16 cellular contexts compared by ENCODE assay signal in genomic region chr7:73669316-73669715, GRCh38. TPM values are rescaled to one million over a fixed set of nuclear protein-coding genes. Genes with fewer than 3 reads are reported as not detected.
DNase-seq lines count a peak whose midpoint lies in the region; ATAC-seq, FAIRE-seq and TF ChIP-seq lines count a peak whose summit lies in the region.
"Had no signal": no experiment of that assay in that cellular context is flagged by ENCODE, and none has a peak within 500 bp of the region (broad histone marks: within the 10 kb centered on the region; RNA-seq: fewer than 3 reads in every experiment).

No MANE protein-coding gene starts in this region.

- DNase-seq in GM20000 (ENCODE audit: low spot score): peak; percentile 24
- DNase-seq in K562 (ENCODE audit: extremely low read depth in 1 of 4, low spot score in 3 of 4): no peak
- no peak for DNase-seq in HT-29 (ENCODE audit: low spot score)
- DNase-seq in CD4-positive, alpha-beta memory T cell: no peak
- DNase-seq: activated naive CD4-positive, alpha-beta T cell treated with anti-CD3 and anti-CD28 coated beads, Interleukin-2, amount 50 U/mL, for 16 hours; BE2C; central memory CD4-positive, alpha-beta T cell; mucosa of descending colon; T-helper 1 cell had no signal

- TF ChIP-seq EP300 in K562 (IDR thresholded peaks at IDR 0.05; ENCODE audit: low read length): no peak

- no peaks in the 10 kb centered on the region; the same call in 1 of the 2 replicates for H4K20me1 ChIP-seq in K562 (replicated peaks; ENCODE audit: control insufficient read depth, insufficient read depth, low read length)

- H3K9me3 Mint-ChIP-seq in CD4-positive, alpha-beta memory T cell: peaks cover 0 to 4% (median 0%) of the 10 kb centered on the region in 8 donors

- no peak overlapping the region for H3K27ac ChIP-seq in K562 (ENCODE audit: extremely low read depth, low read depth, low read length)
- H3K27ac ChIP-seq in CD4-positive, alpha-beta memory T cell (ENCODE audit: low read depth, low read length): no peak overlapping the region

- no peak for TF ChIP-seq CTCF in GM20000 (IDR thresholded peaks at IDR 0.05; ENCODE audit: extremely low read depth, missing control alignments)
- TF ChIP-seq CTCF in K562 (IDR thresholded peaks at IDR 0.05 in 2 of 3, conservative IDR thresholded peaks at IDR 0.05 in 1 of 3; ENCODE audit: insufficient read depth in 2 of 3, low read depth in 1 of 3, low read length in 3 of 3): no peak

- intact Hi-C loops in K562 (cut with micrococcal nuclease): loop anchor here (2.0 to 5.0 kb wide), 2 partner anchors 57 to 63 kb away; no protein-coding TSS in a partner anchor
- intact Hi-C loops in CD4-positive, alpha-beta memory T cell (cut with micrococcal nuclease): loop anchor here (5.0 kb wide), 1 partner anchor 48 kb away; the partner anchor contains the start of gene STX1A

- no peaks in the 10 kb centered on the region for H3K36me3 Mint-ChIP-seq in CD4-positive, alpha-beta memory T cell

- H3K27me3 Mint-ChIP-seq in CD4-positive, alpha-beta memory T cell: peaks cover 8 to 22% of the 10 kb centered on the region in 2 donors

- TF ChIP-seq POLR2A in K562 (conservative IDR thresholded peaks at IDR 0.05): no peak

- H3K36me3 ChIP-seq in K562 (ENCODE audit: control insufficient read depth, insufficient read depth, low read length): no peaks in the 10 kb centered on the region
- H3K36me3 ChIP-seq in neuron (ENCODE audit: insufficient read depth, low read length): peaks cover 6% of the 10 kb centered on the region
- H3K36me3 ChIP-seq in CD4-positive, alpha-beta memory T cell (ENCODE audit: insufficient read depth, low read length): no peaks in the 10 kb centered on the region
- H3K36me3 ChIP-seq: BE2C had no signal

- H3K4me1 Mint-ChIP-seq in CD4-positive, alpha-beta memory T cell: peaks cover 4 to 12% (median 7%) of the 10 kb centered on the region in 4 donors

- H3K27ac Mint-ChIP-seq in CD4-positive, alpha-beta memory T cell: no peak overlapping the region

- no peak overlapping the region for H3K9ac ChIP-seq in K562 (ENCODE audit: insufficient read depth in 1 of 2, low read depth in 2 of 2, low read length in 2 of 2)

- no peaks in the 10 kb centered on the region for H3K79me2 ChIP-seq in K562 (ENCODE audit: control insufficient read depth, insufficient read depth, low read length)

- CTCF ChIA-PET in K562 (lab: Yijun Ruan, JAX; ENCODE audit: low intra/inter-chr PET ratio): interaction anchor here (2.9 kb wide), 1 partner anchor 62 kb away, joined by 24 read pairs; no protein-coding TSS in a partner anchor
- CTCF ChIA-PET in CD4-positive, alpha-beta memory T cell (lab: Charles Lee; ENCODE audit: partially characterized antibody): interaction anchor here (1.4 to 2.9 kb wide), 2 partner anchors 60 to 63 kb away, joined by 4 to 15 read pairs; no protein-coding TSS in a partner anchor

- H3K4me2 ChIP-seq in K562 (ENCODE audit: insufficient read depth, low read length): no peak overlapping the region

- H3K9me1 ChIP-seq in K562 (ENCODE audit: control insufficient read depth, insufficient read depth, low read length): no peaks in the 10 kb centered on the region

- H3K4me3 ChIP-seq in K562 (no peak overlapping the region), neuron (ENCODE audit: low read length) (peak overlapping the region; percentile 99)
- no peak overlapping the region for H3K4me3 ChIP-seq in CD4-positive, alpha-beta memory T cell (ENCODE audit: low read length in 2 of 2)
- H3K4me3 ChIP-seq: mucosa of descending colon had no signal

- in situ Hi-C loops in K562 (cut with MboI): no loop called here

- H2AFZ ChIP-seq in K562 (ENCODE audit: low read depth, low read length) (no peak overlapping the region), neuron (ENCODE audit: low read depth, low read length) (no peak overlapping the region)

- no peaks in the 10 kb centered on the region for H3K9me3 ChIP-seq in K562 (replicated peaks; ENCODE audit: control insufficient read depth, insufficient read depth, low read depth, low read length)
- no peaks in the 10 kb centered on the region for H3K9me3 ChIP-seq in neuron (ENCODE audit: low read length)
- no peaks in the 10 kb centered on the region for H3K9me3 ChIP-seq in CD4-positive, alpha-beta memory T cell (ENCODE audit: control insufficient read depth in 1 of 2, low read length in 2 of 2)
- H3K9me3 ChIP-seq: BE2C, gastroesophageal sphincter, mucosa of descending colon, tibial nerve had no signal

- H3K27me3 ChIP-seq in K562 (ENCODE audit: control insufficient read depth in 2 of 2, insufficient read depth in 2 of 2, low read length in 2 of 2) (no peaks in the 10 kb centered on the region), neuron (ENCODE audit: insufficient read depth, low read length) (no peaks in the 10 kb centered on the region)
- H3K27me3 ChIP-seq in CD4-positive, alpha-beta memory T cell (ENCODE audit: insufficient read depth, low read length): peaks cover 8% of the 10 kb centered on the region
- H3K27me3 ChIP-seq: gastroesophageal sphincter, tibial nerve had no signal

- no peak for FAIRE-seq in K562 (lab: Jason Lieb, UNC)
- FAIRE-seq: endometrium had no signal

- ATAC-seq in K562 (no peak), GM18861 (IDR thresholded peaks at IDR 0.05; ENCODE audit: unreplicated experiment) (no peak)
- ATAC-seq: activated CD4-positive, CD25-positive, alpha-beta regulatory T cell treated with anti-CD3 and anti-CD28 coated beads, Interleukin-2, amount 50 U/mL, for 24 hours; gastroesophageal sphincter; mucosa of descending colon had no signal

- no peak overlapping the region for H3K4me3 Mint-ChIP-seq in CD4-positive, alpha-beta memory T cell

- BruUV-seq in K562 (replicated peaks; lab: Mats Ljungman, UMichigan): no TSS peak

- WGBS in K562 (ENCODE audit: insufficient coverage, low coverage, missing lambda C conversion rate): 70% methylated on average over 19 of the region's 19 CpGs

- H3K4me1 ChIP-seq in K562 (replicated peaks in 1 of 2; ENCODE audit: control insufficient read depth in 2 of 2, insufficient read depth in 2 of 2, low read length in 2 of 2) (peaks cover 8 to 42% of the 10 kb centered on the region in 2 experiments), neuron (ENCODE audit: insufficient read depth, low read length) (peaks cover 11% of the 10 kb centered on the region)
- H3K4me1 ChIP-seq in CD4-positive, alpha-beta memory T cell (ENCODE audit: insufficient read depth, low read length): peaks cover 10% of the 10 kb centered on the region
- H3K4me1 ChIP-seq: BE2C had no signal

- POLR2A ChIA-PET in K562 (lab: Yijun Ruan, JAX): interaction anchor here (0.5 to 1.5 kb wide), 4 partner anchors 9 to 65 kb away, joined by 3 read pairs; no protein-coding TSS in a partner anchor
- POLR2A ChIA-PET in CD4-positive, alpha-beta memory T cell (lab: Charles Lee; ENCODE audit: partially characterized antibody): interaction anchor here (1.0 kb wide), 1 partner anchor 12 kb away, joined by 3 read pairs; no protein-coding TSS in a partner anchor

- no peak for TF ChIP-seq RAD21 in K562 (CRISPR knock-in tag; conservative IDR thresholded peaks at IDR 0.05 in 1 of 2, IDR thresholded peaks at IDR 0.05 in 1 of 2)

RNA-seq across cellular contexts. Expression of gene VPS37D, which starts 1.7 kb away (rescaled TPM):
- total RNA-seq in K562 (2011; cell fraction: chromatin; rRNA removed; ENCODE audit: low replicate concordance): 1.3 TPM in 1 of 2 replicates, not detected in the other
- total RNA-seq in K562 (2011; cell fraction: nucleolus; rRNA removed): 0.83 and 1.3 TPM in 2 replicates
- 0.76 and 0.88 TPM in 2 replicates for total RNA-seq in K562 (2011; cell fraction: nucleoplasm; rRNA removed)
- total RNA-seq in K562 (2014; rRNA removed): 2.3 and 2.5 TPM in 2 replicates
- total RNA-seq in K562 (2014; rRNA removed; fragmentation: Illumina TruSeq; extraction: Trizol): 0.26 TPM in 1 of 2 replicates, not detected in the other
- 0.25 and 0.38 TPM in 2 replicates for total RNA-seq in K562 (2015; rRNA removed; fragmentation: Illumina TruSeq; extraction: Trizol)
- total RNA-seq in K562 (2021): 1.1 and 1.3 TPM in 2 replicates
- polyA plus RNA-seq in K562 (2011; rRNA removed): 0.84 and 1.6 TPM in 2 replicates
- 1.8 and 2.7 TPM in 2 replicates for polyA plus RNA-seq in K562 (2011; cell fraction: cytosol; rRNA removed)
- 1.7 TPM in 2 replicates for polyA plus RNA-seq in K562 (2011; cell fraction: nucleus; rRNA removed)
- polyA plus RNA-seq in K562 (2012): 0.70 and 2.2 TPM in 2 replicates
- 0.39 and 0.42 TPM in 2 replicates for polyA plus RNA-seq in K562 (2014; fragmentation: Illumina TruSeq; extraction: Trizol)
- not detected for polyA plus RNA-seq in K562 (2014; fragmentation: Nextera tagmentation; extraction: Ambion mirVana)
- polyA plus RNA-seq in K562 (2014; rRNA removed): 1.3 and 2.1 TPM in 2 replicates
- 0.32 TPM in 1 of 2 replicates, not detected in the other for polyA minus RNA-seq in K562 (2011; rRNA and poly(A)+ RNA removed)
- polyA minus RNA-seq in K562 (2011; cell fraction: cytosol; rRNA and poly(A)+ RNA removed): 1.2 and 1.9 TPM in 2 replicates
- polyA minus RNA-seq in K562 (2011; cell fraction: nucleus; rRNA and poly(A)+ RNA removed): 0.27 and 0.33 TPM in 2 replicates
- 0.28 and 0.73 TPM in 2 replicates for total RNA-seq in HT-29 (2014; rRNA removed; shearing (Covaris generic))
- not detected for total RNA-seq in CD4-positive, alpha-beta memory T cell
- polyA plus RNA-seq in CD4-positive, alpha-beta memory T cell: not detected

RNA-seq across cellular contexts. Expression of gene DNAJC30, which starts 13.9 kb away (rescaled TPM):
- total RNA-seq in K562 (2011; cell fraction: chromatin; rRNA removed; ENCODE audit: low replicate concordance): 18.6 and 26.1 TPM in 2 replicates
- total RNA-seq in K562 (2011; cell fraction: nucleolus; rRNA removed): 21.3 and 26.5 TPM in 2 replicates
- total RNA-seq in K562 (2011; cell fraction: nucleoplasm; rRNA removed): 23.2 and 25.1 TPM in 2 replicates
- total RNA-seq in K562 (2014; rRNA removed) (6.9 and 8.6 TPM in 2 replicates), K562 (2014; rRNA removed; fragmentation: Illumina TruSeq; extraction: Trizol) (3.8 and 4.2 TPM in 2 replicates), K562 (2015; rRNA removed; fragmentation: Illumina TruSeq; extraction: Trizol) (4.4 and 4.6 TPM in 2 replicates), K562 (2021) (10.1 and 11.3 TPM in 2 replicates)
- polyA plus RNA-seq in K562 (2011; rRNA removed) (2.0 and 3.7 TPM in 2 replicates), K562 (2014; fragmentation: Illumina TruSeq; extraction: Trizol) (4.6 and 6.4 TPM in 2 replicates), K562 (2014; fragmentation: Nextera tagmentation; extraction: Ambion mirVana) (1 to 10 TPM; 1.1 to 1.4 TPM), K562 (2014; rRNA removed) (9.2 and 11.4 TPM in 2 replicates)
- polyA plus RNA-seq in K562 (2011; cell fraction: cytosol; rRNA removed): 3.2 and 14.7 TPM in 2 replicates
- 4.0 and 7.2 TPM in 2 replicates for polyA plus RNA-seq in K562 (2011; cell fraction: nucleus; rRNA removed)
- 5.5 and 7.0 TPM in 2 replicates for polyA plus RNA-seq in K562 (2012)
- 5.5 and 7.9 TPM in 2 replicates for polyA minus RNA-seq in K562 (2011; rRNA and poly(A)+ RNA removed)
- polyA minus RNA-seq in K562 (2011; cell fraction: cytosol; rRNA and poly(A)+ RNA removed): 3.3 and 3.4 TPM in 2 replicates
- 8.8 and 10.3 TPM in 2 replicates for polyA minus RNA-seq in K562 (2011; cell fraction: nucleus; rRNA and poly(A)+ RNA removed)
- 6.7 and 7.4 TPM in 2 replicates for total RNA-seq in HT-29 (2014; rRNA removed; shearing (Covaris generic))
- total RNA-seq in CD4-positive, alpha-beta memory T cell: 10 to 100 TPM; 16.3 to 16.5 TPM
- polyA plus RNA-seq in CD4-positive, alpha-beta memory T cell: 1 to 10 TPM; 8.3 to 9.4 TPM

RNA-seq across cellular contexts. Expression of gene BUD23, which starts 14.1 kb away (rescaled TPM):
- total RNA-seq in K562 (2011; cell fraction: chromatin; rRNA removed; ENCODE audit: low replicate concordance): 117 and 181 TPM in 2 replicates
- total RNA-seq in K562 (2011; cell fraction: nucleolus; rRNA removed): 113 TPM in 2 replicates
- 140 and 171 TPM in 2 replicates for total RNA-seq in K562 (2011; cell fraction: nucleoplasm; rRNA removed)
- 170 and 183 TPM in 2 replicates for total RNA-seq in K562 (2014; rRNA removed)
- 117 and 124 TPM in 2 replicates for total RNA-seq in K562 (2014; rRNA removed; fragmentation: Illumina TruSeq; extraction: Trizol)
- 123 and 128 TPM in 2 replicates for total RNA-seq in K562 (2015; rRNA removed; fragmentation: Illumina TruSeq; extraction: Trizol)
- total RNA-seq in K562 (2021): 135 and 144 TPM in 2 replicates
- polyA plus RNA-seq in K562 (2011; rRNA removed): 115 and 168 TPM in 2 replicates
- polyA plus RNA-seq in K562 (2011; cell fraction: cytosol; rRNA removed): 171 and 217 TPM in 2 replicates
- polyA plus RNA-seq in K562 (2011; cell fraction: nucleus; rRNA removed): 88.8 and 118 TPM in 2 replicates
- 99.9 and 166 TPM in 2 replicates for polyA plus RNA-seq in K562 (2012)
- 206 and 216 TPM in 2 replicates for polyA plus RNA-seq in K562 (2014; fragmentation: Illumina TruSeq; extraction: Trizol)
- 100 to 1,000 TPM in 1 of 2 experiments, 10 to 100 TPM in 1; 79.5 to 150 TPM for polyA plus RNA-seq in K562 (2014; fragmentation: Nextera tagmentation; extraction: Ambion mirVana)
- polyA plus RNA-seq in K562 (2014; rRNA removed): 270 and 301 TPM in 2 replicates
- polyA minus RNA-seq in K562 (2011; rRNA and poly(A)+ RNA removed): 64.3 and 80.9 TPM in 2 replicates
- 39.0 and 45.1 TPM in 2 replicates for polyA minus RNA-seq in K562 (2011; cell fraction: cytosol; rRNA and poly(A)+ RNA removed)
- polyA minus RNA-seq in K562 (2011; cell fraction: nucleus; rRNA and poly(A)+ RNA removed): 19.1 and 20.2 TPM in 2 replicates
- total RNA-seq in HT-29 (2014; rRNA removed; shearing (Covaris generic)): 127 and 151 TPM in 2 replicates
- total RNA-seq in CD4-positive, alpha-beta memory T cell: 10 to 100 TPM; 54.3 to 60.6 TPM
- polyA plus RNA-seq in CD4-positive, alpha-beta memory T cell: 100 to 1,000 TPM; 114 to 187 TPM

RNA-seq across cellular contexts. Expression of gene MLXIPL, which starts 45.0 kb away (rescaled TPM):
- total RNA-seq in K562 (2011; cell fraction: chromatin; rRNA removed; ENCODE audit: low replicate concordance): 12.6 and 32.2 TPM in 2 replicates
- total RNA-seq in K562 (2011; cell fraction: nucleolus; rRNA removed): 12.8 and 16.5 TPM in 2 replicates
- total RNA-seq in K562 (2011; cell fraction: nucleoplasm; rRNA removed): 14.2 and 15.9 TPM in 2 replicates
- total RNA-seq in K562 (2014; rRNA removed): 6.0 and 8.9 TPM in 2 replicates
- total RNA-seq in K562 (2014; rRNA removed; fragmentation: Illumina TruSeq; extraction: Trizol): 0.61 and 0.91 TPM in 2 replicates
- 1.4 and 1.7 TPM in 2 replicates for total RNA-seq in K562 (2015; rRNA removed; fragmentation: Illumina TruSeq; extraction: Trizol)
- total RNA-seq in K562 (2021): 10.2 and 11.8 TPM in 2 replicates
- polyA plus RNA-seq in K562 (2011; rRNA removed): 0.59 and 3.4 TPM in 2 replicates
- 1.5 and 1.7 TPM in 2 replicates for polyA plus RNA-seq in K562 (2011; cell fraction: cytosol; rRNA removed)
- polyA plus RNA-seq in K562 (2011; cell fraction: nucleus; rRNA removed): 22.7 and 25.6 TPM in 2 replicates
- 5.1 and 47.6 TPM in 2 replicates for polyA plus RNA-seq in K562 (2012)
- 2.7 and 4.4 TPM in 2 replicates for polyA plus RNA-seq in K562 (2014; fragmentation: Illumina TruSeq; extraction: Trizol)
- polyA plus RNA-seq in K562 (2014; fragmentation: Nextera tagmentation; extraction: Ambion mirVana): under 1 TPM; 0.11 to 0.17 TPM
- polyA plus RNA-seq in K562 (2014; rRNA removed): 11.1 and 18.4 TPM in 2 replicates
- polyA minus RNA-seq in K562 (2011; rRNA and poly(A)+ RNA removed): 0.39 and 0.69 TPM in 2 replicates
- polyA minus RNA-seq in K562 (2011; cell fraction: cytosol; rRNA and poly(A)+ RNA removed): 1.3 and 2.9 TPM in 2 replicates
- 6.7 and 13.7 TPM in 2 replicates for polyA minus RNA-seq in K562 (2011; cell fraction: nucleus; rRNA and poly(A)+ RNA removed)
- 0.53 and 5.1 TPM in 2 replicates for total RNA-seq in HT-29 (2014; rRNA removed; shearing (Covaris generic))
- not detected for total RNA-seq in CD4-positive, alpha-beta memory T cell
- not detected for polyA plus RNA-seq in CD4-positive, alpha-beta memory T cell
- total RNA-seq: pulmonary artery endothelial cell had no signal

RNA-seq across cellular contexts. Expression of gene STX1A, which starts 50.2 kb away (rescaled TPM):
- total RNA-seq in K562 (2011; cell fraction: chromatin; rRNA removed; ENCODE audit: low replicate concordance): 30.3 and 77.9 TPM in 2 replicates
- 38.9 and 39.9 TPM in 2 replicates for total RNA-seq in K562 (2011; cell fraction: nucleolus; rRNA removed)
- 23.4 and 25.5 TPM in 2 replicates for total RNA-seq in K562 (2011; cell fraction: nucleoplasm; rRNA removed)
- total RNA-seq in K562 (2014; rRNA removed): 9.1 and 9.9 TPM in 2 replicates
- 2.3 and 3.9 TPM in 2 replicates for total RNA-seq in K562 (2014; rRNA removed; fragmentation: Illumina TruSeq; extraction: Trizol)
- total RNA-seq in K562 (2015; rRNA removed; fragmentation: Illumina TruSeq; extraction: Trizol): 6.3 and 9.6 TPM in 2 replicates
- 8.0 and 8.9 TPM in 2 replicates for total RNA-seq in K562 (2021)
- polyA plus RNA-seq in K562 (2011; rRNA removed): 6.7 and 7.5 TPM in 2 replicates
- 5.7 and 9.2 TPM in 2 replicates for polyA plus RNA-seq in K562 (2011; cell fraction: cytosol; rRNA removed)
- 47.5 and 68.0 TPM in 2 replicates for polyA plus RNA-seq in K562 (2011; cell fraction: nucleus; rRNA removed)
- 7.2 and 8.0 TPM in 2 replicates for polyA plus RNA-seq in K562 (2012)
- 6.1 and 9.9 TPM in 2 replicates for polyA plus RNA-seq in K562 (2014; fragmentation: Illumina TruSeq; extraction: Trizol)
- under 1 TPM; 0.04 to 0.15 TPM for polyA plus RNA-seq in K562 (2014; fragmentation: Nextera tagmentation; extraction: Ambion mirVana)
- polyA plus RNA-seq in K562 (2014; rRNA removed): 11.7 and 15.1 TPM in 2 replicates
- polyA minus RNA-seq in K562 (2011; rRNA and poly(A)+ RNA removed): 14.4 and 26.2 TPM in 2 replicates
- 6.7 and 8.3 TPM in 2 replicates for polyA minus RNA-seq in K562 (2011; cell fraction: cytosol; rRNA and poly(A)+ RNA removed)
- polyA minus RNA-seq in K562 (2011; cell fraction: nucleus; rRNA and poly(A)+ RNA removed): 9.0 and 13.7 TPM in 2 replicates
- 61.6 and 71.7 TPM in 2 replicates for total RNA-seq in HT-29 (2014; rRNA removed; shearing (Covaris generic))
- total RNA-seq in CD4-positive, alpha-beta memory T cell: 1 to 10 TPM; 7.5 to 8.3 TPM
- polyA plus RNA-seq in CD4-positive, alpha-beta memory T cell: 1 to 10 TPM; 1.2 to 3.3 TPM
